Comparison of ENCODE assay signal across 24 cellular contexts in the genomic region with DNA sequence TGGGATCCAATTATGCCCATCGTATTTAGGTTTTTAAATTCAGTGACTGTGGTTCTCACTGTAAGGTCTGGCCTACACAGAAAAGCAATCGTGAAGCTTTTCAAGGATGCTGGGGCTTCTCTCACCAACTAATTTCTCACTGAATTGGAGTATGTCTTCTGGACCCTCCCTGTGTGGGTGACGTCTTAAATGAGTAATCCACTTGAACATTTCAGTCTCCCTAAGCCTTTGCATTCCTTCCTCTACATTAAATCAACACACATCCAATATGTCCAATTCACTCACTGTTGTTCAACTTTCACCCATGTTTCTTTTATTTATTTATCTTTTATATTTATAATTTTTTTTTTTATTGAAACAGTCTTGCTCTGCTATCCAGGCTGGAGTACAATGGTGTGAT. TPM values are rescaled to one million over a fixed set of nuclear protein-coding genes. Genes with fewer than 3 reads are reported as not detected.
DNase-seq lines count a peak whose midpoint lies in the region; ATAC-seq, FAIRE-seq and TF ChIP-seq lines count a peak whose summit lies in the region.
"Had no signal": no experiment of that assay in that cellular context is flagged by ENCODE, and none has a peak within 500 bp of the region (broad histone marks: within the 10 kb centered on the region; RNA-seq: fewer than 3 reads in every experiment).

No MANE protein-coding gene starts in this region.

- H2AK5ac ChIP-seq in IMR-90 (ENCODE audit: low read depth, low read length): no peak overlapping the region

- peaks cover 6% of the 10 kb centered on the region for H3K27me3 Mint-ChIP-seq in Calu3 (ENCODE audit: unreplicated experiment)

- H3K9me3 Mint-ChIP-seq in Calu3 (ENCODE audit: low read depth, unreplicated experiment): no peaks in the 10 kb centered on the region
- H3K9me3 Mint-ChIP-seq: CD8-positive, alpha-beta memory T cell had no signal

- H3K4me1 Mint-ChIP-seq in Calu3 (ENCODE audit: low read depth, unreplicated experiment): no peaks in the 10 kb centered on the region
- H3K4me1 Mint-ChIP-seq: CD8-positive, alpha-beta memory T cell had no signal

- DNase-seq in EL: peak; percentile 34
- DNase-seq in IMR-90: peak; percentile 76
- peak; percentile 10 for DNase-seq in bronchial epithelial cell (ENCODE audit: low read depth)
- DNase-seq in iris pigment epithelial cell (ENCODE audit: low read depth): peak; percentile 57
- DNase-seq in RPMI8226: no peak
- DNase-seq in Calu3: no peak
- DNase-seq in central memory CD4-positive, alpha-beta T cell: no peak
- DNase-seq in NCI-H2171 (lab: John Stamatoyannopoulos, UW): no peak
- DNase-seq: CD8-positive, alpha-beta memory T cell; NCI-H1092 treated with DMSO at 0.1 percent for 48 hours; NCI-H146; NCI-H2029 treated with DMSO at 0.1 percent for 48 hours; NCI-H2171 treated with DMSO at 0.1 percent for 48 hours; NCI-H446 treated with DMSO at 0.1 percent for 48 hours; NCI-H69; SHP77 had no signal

- peaks cover 2% of the 10 kb centered on the region; the same call in 1 of the 2 replicates for H3K4me1 ChIP-seq in IMR-90 (ENCODE audit: control insufficient read depth, insufficient read depth, low read length)
- H3K4me1 ChIP-seq: BLaER1, HAP-1 had no signal

- H2BK15ac ChIP-seq in IMR-90 (ENCODE audit: low read depth, low read length): no peak overlapping the region; the same call in 2 of the 3 replicates

- no peak overlapping the region for H3K4me3 Mint-ChIP-seq in Calu3 (ENCODE audit: low read depth, unreplicated experiment)
- H3K4me3 Mint-ChIP-seq: CD8-positive, alpha-beta memory T cell had no signal

- H3K4me3 ChIP-seq in IMR-90 (ENCODE audit: insufficient read depth, low read depth, low read length) (no peak overlapping the region), bronchial epithelial cell (ENCODE audit: low read depth, low read length) (no peak overlapping the region)
- H3K4me3 ChIP-seq: BLaER1, HAP-1, K562, SK-N-MC had no signal

- H3K14ac ChIP-seq in IMR-90 (replicated peaks; ENCODE audit: low read depth, low read length): no peak overlapping the region

- dilution Hi-C loops in IMR-90 (cut with HindIII; ENCODE audit: low sequenced_read_pairs, unreplicated experiment): no loop called here

- 80% methylated on average over 1 of the region's 3 CpGs; no CpG with 5 or more reads in 1 of the 2 experiments for WGBS in IMR-90 (ENCODE audit: extremely low coverage in 2 of 2, insufficient read length in 1 of 2), 2 experiments

- no peak overlapping the region for H4K8ac ChIP-seq in IMR-90 (ENCODE audit: low read depth in 2 of 2, low read length in 2 of 2)

- no peak overlapping the region for H3K27ac ChIP-seq in IMR-90 (ENCODE audit: insufficient read depth, low read length)
- H3K27ac ChIP-seq: BLaER1, SK-N-MC had no signal

- H2BK120ac ChIP-seq in IMR-90 (ENCODE audit: low read depth, low read length): 0 out of 2 replicates have a peak overlapping the region, but pooled peaks have one; percentile 16

- no peak overlapping the region for H4K5ac ChIP-seq in IMR-90 (ENCODE audit: low read depth, low read length)

- H2BK20ac ChIP-seq in IMR-90 (ENCODE audit: low read depth, low read length): no peak overlapping the region; the same call in 1 of the 2 replicates

- no peaks in the 10 kb centered on the region for H3K9me3 ChIP-seq in IMR-90 (ENCODE audit: control insufficient read depth, insufficient read depth, low read length)
- H3K9me3 ChIP-seq: BLaER1, HAP-1 had no signal

- no peak overlapping the region for H3K4me2 ChIP-seq in IMR-90 (ENCODE audit: low read depth, low read length)
- H3K4me2 ChIP-seq: BLaER1 had no signal

- H3K27me3 ChIP-seq in IMR-90 (ENCODE audit: control insufficient read depth, insufficient read depth, low read length): 0 out of 2 replicates have a peak, but pooled peaks cover 3% of the 10 kb centered on the region
- H3K27me3 ChIP-seq in bronchial epithelial cell (ENCODE audit: control insufficient read depth, insufficient read depth, low read length): peaks cover 5% of the 10 kb centered on the region
- H3K27me3 ChIP-seq: BLaER1 had no signal

- no peak for TF ChIP-seq CTCF in IMR-90 (conservative IDR thresholded peaks at IDR 0.05; ENCODE audit: low read depth, low read length)
- TF ChIP-seq CTCF in bronchial epithelial cell (IDR thresholded peaks at IDR 0.05; ENCODE audit: insufficient read depth, low read length, severe bottlenecking): no peak
- TF ChIP-seq CTCF in Calu3 (IDR thresholded peaks at IDR 0.05; ENCODE audit: unreplicated experiment): no peak

- no peak for FAIRE-seq in bronchial epithelial cell (lab: Jason Lieb, UNC)
- FAIRE-seq: A204.1, D721Med, HTR-8/SVneo, K562, RCC 7860 had no signal

- peak; percentile 63 for ATAC-seq in IMR-90 (ENCODE audit: low read depth)
- ATAC-seq: K562 had no signal

- in situ Hi-C loops in IMR-90 (cut with MboI; ENCODE audit: low sequenced_read_pairs): no loop called here

- H3K56ac ChIP-seq in IMR-90 (ENCODE audit: extremely low read depth, insufficient read depth, low read length): no peak overlapping the region

- no peak overlapping the region for H3K9ac ChIP-seq in IMR-90 (ENCODE audit: low read depth, low read length)
- H3K9ac ChIP-seq: BLaER1 had no signal

- TF ChIP-seq POLR2A in IMR-90 (IDR thresholded peaks at IDR 0.05; ENCODE audit: low read depth, low read length): no peak

- H2AFZ ChIP-seq in IMR-90 (replicated peaks; ENCODE audit: low read length, poor library complexity): no peak overlapping the region

- no peaks in the 10 kb centered on the region for H4K20me1 ChIP-seq in IMR-90 (ENCODE audit: insufficient read depth, low read length)
- H4K20me1 ChIP-seq: BLaER1 had no signal

- H3K4ac ChIP-seq in IMR-90 (ENCODE audit: low read depth, low read length): no peak overlapping the region

- 0 out of 2 replicates have a peak, but pooled peaks cover 3% of the 10 kb centered on the region for H3K9me1 ChIP-seq in IMR-90 (ENCODE audit: insufficient read depth, low read length)

- H2AK9ac ChIP-seq in IMR-90 (replicated peaks; ENCODE audit: low read depth, low read length, poor library complexity): no peak overlapping the region

- H3K36me3 Mint-ChIP-seq in Calu3 (ENCODE audit: insufficient read depth, unreplicated experiment): no peaks in the 10 kb centered on the region
- H3K36me3 Mint-ChIP-seq: CD8-positive, alpha-beta memory T cell had no signal

- TF ChIP-seq RAD21 in IMR-90 (IDR thresholded peaks at IDR 0.05; ENCODE audit: low read length): no peak

- no peaks in the 10 kb centered on the region for H3K79me1 ChIP-seq in IMR-90 (ENCODE audit: low read depth in 1 of 2, low read length in 2 of 2)

- H3K18ac ChIP-seq in IMR-90 (ENCODE audit: low read depth, low read length): no peak overlapping the region

- H3K36me3 ChIP-seq in IMR-90 (ENCODE audit: control insufficient read depth, insufficient read depth, low read length): no peaks in the 10 kb centered on the region
- H3K36me3 ChIP-seq in bronchial epithelial cell (ENCODE audit: control insufficient read depth, insufficient read depth, low read length): no peaks in the 10 kb centered on the region
- H3K36me3 ChIP-seq: BLaER1, HAP-1 had no signal

- H2BK5ac ChIP-seq in IMR-90 (ENCODE audit: low read depth, low read length, poor library complexity, severe bottlenecking): no peak overlapping the region

- POLR2A ChIA-PET in IMR-90 (lab: Charles Lee; ENCODE audit: unreplicated experiment): no interaction called here

- CTCF ChIA-PET in IMR-90 (lab: Yijun Ruan, JAX) (no interaction called here), Calu3 (lab: Charles Lee) (no interaction called here)

- H3K23ac ChIP-seq in IMR-90 (ENCODE audit: low read depth, low read length): no peak overlapping the region

- no peak overlapping the region for H4K91ac ChIP-seq in IMR-90 (ENCODE audit: insufficient read depth, low read depth, low read length)

- H3K27ac Mint-ChIP-seq in Calu3 (ENCODE audit: unreplicated experiment): no peak overlapping the region
- H3K27ac Mint-ChIP-seq: CD8-positive, alpha-beta memory T cell had no signal

- BruUV-seq in IMR-90 (replicated peaks; lab: Mats Ljungman, UMichigan): no TSS peak
- no TSS peak for BruUV-seq in Calu3 (replicated peaks; lab: Mats Ljungman, UMichigan)

- intact Hi-C loops in IMR-90 (cut with micrococcal nuclease) (no loop called here), Calu3 (cut with micrococcal nuclease; ENCODE audit: unreplicated experiment) (no loop called here)

TF ChIP-seq in IMR-90, 13 proteins besides CTCF, POLR2A, EP300 and RAD21 (continues in another document):
- no peak for TF ChIP-seq FOS (IDR thresholded peaks at IDR 0.05; ENCODE audit: low read depth, low read length)
- TF ChIP-seq, protein P1, sequence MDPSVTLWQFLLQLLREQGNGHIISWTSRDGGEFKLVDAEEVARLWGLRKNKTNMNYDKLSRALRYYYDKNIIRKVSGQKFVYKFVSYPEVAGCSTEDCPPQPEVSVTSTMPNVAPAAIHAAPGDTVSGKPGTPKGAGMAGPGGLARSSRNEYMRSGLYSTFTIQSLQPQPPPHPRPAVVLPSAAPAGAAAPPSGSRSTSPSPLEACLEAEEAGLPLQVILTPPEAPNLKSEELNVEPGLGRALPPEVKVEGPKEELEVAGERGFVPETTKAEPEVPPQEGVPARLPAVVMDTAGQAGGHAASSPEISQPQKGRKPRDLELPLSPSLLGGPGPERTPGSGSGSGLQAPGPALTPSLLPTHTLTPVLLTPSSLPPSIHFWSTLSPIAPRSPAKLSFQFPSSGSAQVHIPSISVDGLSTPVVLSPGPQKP (IDR thresholded peaks at IDR 0.05; ENCODE audit: borderline replicate concordance, low read depth, low read length): no peak
- TF ChIP-seq CHD1 (IDR thresholded peaks at IDR 0.05; ENCODE audit: low read depth, low read length): no peak
- no peak for TF ChIP-seq RFX5 (IDR thresholded peaks at IDR 0.05; ENCODE audit: low read depth, low read length)
- no peak for TF ChIP-seq MAZ (IDR thresholded peaks at IDR 0.05; ENCODE audit: borderline replicate concordance, low read depth, low read length)
- TF ChIP-seq CEBPB (IDR thresholded peaks at IDR 0.05; ENCODE audit: low read depth, low read length): no peak

RNA-seq across cellular contexts. Expression of a gene that starts 12.5 kb away (rescaled TPM):
- total RNA-seq in IMR-90 (2012; rRNA removed) (211 and 225 TPM in 2 replicates), bronchial epithelial cell (227 and 244 TPM in 2 replicates), Calu3 (2022) (794 and 872 TPM in 2 replicates)
- 410 and 443 TPM in 2 replicates for polyA plus RNA-seq in IMR-90 (2012; rRNA removed)
- 226 and 424 TPM in 2 replicates for polyA plus RNA-seq in IMR-90 (2012; cell fraction: cytosol; rRNA removed)
- 47.3 and 183 TPM in 2 replicates for polyA plus RNA-seq in IMR-90 (2012; cell fraction: nucleus; rRNA removed; ENCODE audit: low replicate concordance)

RNA-seq across cellular contexts. Expression of a gene that starts 37.1 kb away (rescaled TPM):
- total RNA-seq in IMR-90 (2012; rRNA removed) (3.2 and 6.4 TPM in 2 replicates), bronchial epithelial cell (2.3 and 3.4 TPM in 2 replicates), Calu3 (2022) (6.4 and 7.8 TPM in 2 replicates)
- polyA plus RNA-seq in IMR-90 (2012; rRNA removed): 23.1 and 28.3 TPM in 2 replicates
- 13.8 and 28.3 TPM in 2 replicates for polyA plus RNA-seq in IMR-90 (2012; cell fraction: cytosol; rRNA removed)
- polyA plus RNA-seq in IMR-90 (2012; cell fraction: nucleus; rRNA removed; ENCODE audit: low replicate concordance): 16.9 and 18.6 TPM in 2 replicates
- polyA plus RNA-seq: CD8-positive, alpha-beta memory T cell had no signal

Comparison
In these comparisons a context has a peak if more than half of its experiments do, and no peak if none do; other contexts are left out.
1. DNase-seq: peak in EL (single experiment), IMR-90 (single experiment), bronchial epithelial cell (single experiment) and iris pigment epithelial cell (single experiment); none in RPMI8226 (single experiment), Calu3 (single experiment), central memory CD4-positive, alpha-beta T cell (single experiment) and NCI-H2171 (single experiment).